In genomic region chr7:151378496-151379192, GRCh38 we compare ENCODE assay signal across 32 cellular contexts. TPM values are rescaled to one million over a fixed set of nuclear protein-coding genes. Genes with fewer than 3 reads are reported as not detected.
DNase-seq lines count a peak whose midpoint lies in the region; ATAC-seq and TF ChIP-seq lines count a peak whose summit lies in the region.
"Had no signal": no experiment of that assay in that cellular context is flagged by ENCODE, and none has a peak within 500 bp of the region (broad histone marks: within the 10 kb centered on the region; RNA-seq: fewer than 3 reads in every experiment).

No MANE protein-coding gene starts in this region.

- ATAC-seq in natural killer cell = no peak
- no peak for ATAC-seq in GM23338
- ATAC-seq: activated CD4-positive, alpha-beta T cell treated with anti-CD3 and anti-CD28 coated beads for 36 hours; activated CD8-positive, alpha-beta T cell treated with anti-CD3 and anti-CD28 coated beads for 36 hours; CD8-positive, alpha-beta T cell; psoas muscle had no signal

- H3K27me3 ChIP-seq in left ventricle myocardium inferior (ENCODE audit: low read depth) (peaks cover 23% of the 10 kb centered on the region), GM23338 (ENCODE audit: insufficient read depth) (peaks cover 20% of the 10 kb centered on the region)

- H4K20me1 ChIP-seq in GM23338 (replicated peaks; ENCODE audit: insufficient read depth) = no peaks in the 10 kb centered on the region; the same call in 1 of the 2 replicates

- H3F3A ChIP-seq in GM23338 (replicated peaks; ENCODE audit: low read depth) = peaks cover 11% of the 10 kb centered on the region; the same call in 1 of the 2 replicates

- H3K4me1 ChIP-seq in left ventricle myocardium inferior (peaks cover 17% of the 10 kb centered on the region), GM23338 (ENCODE audit: insufficient read depth) (peaks cover 18% of the 10 kb centered on the region)

- H3K36me3 Mint-ChIP-seq in chondrocyte (ENCODE audit: low read depth) = peaks cover 24% of the 10 kb centered on the region
- peaks cover 9% of the 10 kb centered on the region for H3K36me3 Mint-ChIP-seq in natural killer cell
- peaks cover 7% of the 10 kb centered on the region; the same call in 2 of the 3 replicates for H3K36me3 Mint-ChIP-seq in GM23338 (ENCODE audit: low read depth)

- no peaks in the 10 kb centered on the region for H3K79me2 ChIP-seq in GM23338 (replicated peaks; ENCODE audit: insufficient read depth)

- peaks cover 13% of the 10 kb centered on the region for H3K27me3 Mint-ChIP-seq in chondrocyte (ENCODE audit: low read depth)
- peaks cover 6 to 11% of the 10 kb centered on the region in 2 donors for H3K27me3 Mint-ChIP-seq in natural killer cell (ENCODE audit: low read depth in 2 of 2)
- H3K27me3 Mint-ChIP-seq in GM23338 (ENCODE audit: insufficient read depth, low read depth, poor library complexity) = peaks cover 34% of the 10 kb centered on the region

- no peaks in the 10 kb centered on the region for H3K9me3 ChIP-seq in left ventricle myocardium inferior (replicated peaks)
- H3K9me3 ChIP-seq: psoas muscle, suprapubic skin had no signal

- DNase-seq in cardiac septum (ENCODE audit: low spot score) (peak; percentile 58), left ventricle myocardium inferior (no peak), chondrocyte (ENCODE audit: low spot score) (peak; percentile 85), natural killer cell (no peak), NCI-H1694 treated with DMSO at 0.1 percent for 48 hours (lab: John Stamatoyannopoulos, UW) (no peak), GM23338 (ENCODE audit: low spot score) (no peak), NCI-H82 treated with DMSO at 0.1 percent for 48 hours (lab: John Stamatoyannopoulos, UW; ENCODE audit: unreplicated experiment) (no peak), C1 segment of cervical spinal cord (lab: John Stamatoyannopoulos, UW) (no peak)
- DNase-seq: activated CD4-positive, alpha-beta T cell treated with anti-CD3 and anti-CD28 coated beads for 36 hours; activated CD8-positive, alpha-beta memory T cell treated with anti-CD3 and anti-CD28 coated beads, Interleukin-2, amount 50 U/mL, for 48 hours; activated CD8-positive, alpha-beta T cell treated with anti-CD3 and anti-CD28 coated beads for 36 hours; CD8-positive, alpha-beta T cell; DMS153; effector CD8-positive, alpha-beta T cell; erythroblast; glutamatergic neuron; Kasumi-1; mesendoderm; NCI-H1436; NCI-H2107; NCI-H774; psoas muscle; SIG-M5; stimulated activated CD4-positive, alpha-beta T cell treated with anti-CD3 and anti-CD28 coated beads, Interleukin-15, amount 100 ng/mL, for 24 hours; stimulated activated naive CD4-positive, alpha-beta T cell; T-helper 9 cell had no signal

- H3K4me3 Mint-ChIP-seq in chondrocyte (ENCODE audit: unreplicated experiment) = no peak overlapping the region
- H3K4me3 Mint-ChIP-seq in natural killer cell = peak overlapping the region; percentile 14
- no peak overlapping the region for H3K4me3 Mint-ChIP-seq in GM23338
- H3K4me3 Mint-ChIP-seq: activated CD4-positive, alpha-beta T cell treated with anti-CD3 and anti-CD28 coated beads for 36 hours; activated CD8-positive, alpha-beta T cell treated with anti-CD3 and anti-CD28 coated beads for 36 hours; activated naive CD8-positive, alpha-beta T cell; CD8-positive, alpha-beta T cell had no signal

- H3K4me3 ChIP-seq in left ventricle myocardium inferior (no peak overlapping the region), GM23338 (no peak overlapping the region)
- H3K4me3 ChIP-seq: coronary artery, psoas muscle, suprapubic skin had no signal

- TF ChIP-seq CTCF in left ventricle myocardium inferior (IDR thresholded peaks at IDR 0.05; ENCODE audit: borderline replicate concordance) = no peak
- no peak for TF ChIP-seq CTCF in chondrocyte (IDR thresholded peaks at IDR 0.05)
- TF ChIP-seq CTCF in natural killer cell (IDR thresholded peaks at IDR 0.05) = no peak
- TF ChIP-seq CTCF in GM23338 (conservative IDR thresholded peaks at IDR 0.05; ENCODE audit: low read depth in 2 of 2) = no peak

- peaks cover 7% of the 10 kb centered on the region for H3K4me1 Mint-ChIP-seq in chondrocyte (ENCODE audit: low read depth)
- peaks cover 12 to 22% of the 10 kb centered on the region in 2 donors for H3K4me1 Mint-ChIP-seq in natural killer cell
- peaks cover 25% of the 10 kb centered on the region for H3K4me1 Mint-ChIP-seq in GM23338

- no peak overlapping the region for H2AFZ ChIP-seq in GM23338

- H3K36me3 ChIP-seq in left ventricle myocardium inferior = peaks cover 52% of the 10 kb centered on the region
- H3K36me3 ChIP-seq in GM23338 (ENCODE audit: insufficient read depth) = no peaks in the 10 kb centered on the region; the same call in 1 of the 2 replicates

- intact Hi-C loops in cardiac septum (cut with DNase I) = loop anchor here (10.0 kb wide), 1 partner anchor 156 kb away; no protein-coding TSS in a partner anchor
- intact Hi-C loops in left ventricle myocardium inferior (cut with micrococcal nuclease) = no loop called here
- intact Hi-C loops in natural killer cell (cut with micrococcal nuclease) = no loop called here

- H3K27ac Mint-ChIP-seq in chondrocyte (ENCODE audit: unreplicated experiment) (no peak overlapping the region), natural killer cell (peak overlapping the region in 1 of 2 donors; percentile 70), GM23338 (no peak overlapping the region)
- H3K27ac Mint-ChIP-seq: activated CD4-positive, alpha-beta T cell treated with anti-CD3 and anti-CD28 coated beads for 36 hours; activated CD8-positive, alpha-beta T cell treated with anti-CD3 and anti-CD28 coated beads for 36 hours; activated naive CD8-positive, alpha-beta T cell; activated T-helper 2 cell treated with anti-CD3 and anti-CD28 coated beads, Interferon-gamma antibody, Interleukin-2, Interleukin-4, amounts not matched to agents 10 μg/mL and 5 μg/mL and 100 μg/mL, durations not matched to agents 14 hours and 24 hours and 36 hours had no signal

- H3K9me2 ChIP-seq in GM23338 (ENCODE audit: insufficient read depth) = no peaks in the 10 kb centered on the region

- no peak overlapping the region for H3K4me2 ChIP-seq in GM23338

- H3K9me3 Mint-ChIP-seq in chondrocyte (ENCODE audit: low read depth) (no peaks in the 10 kb centered on the region), natural killer cell (no peaks in the 10 kb centered on the region), GM23338 (no peaks in the 10 kb centered on the region)
- H3K9me3 Mint-ChIP-seq: activated CD8-positive, alpha-beta T cell treated with anti-CD3 and anti-CD28 coated beads for 36 hours; activated T-helper 2 cell treated with anti-CD3 and anti-CD28 coated beads, Interferon-gamma antibody, Interleukin-2, Interleukin-4, amounts not matched to agents 10 μg/mL and 5 μg/mL and 100 μg/mL, durations not matched to agents 14 hours and 24 hours and 36 hours; CD8-positive, alpha-beta T cell had no signal

- H3K27ac ChIP-seq in left ventricle myocardium inferior (replicated peaks) (no peak overlapping the region), GM23338 (ENCODE audit: low read depth) (no peak overlapping the region)
- H3K27ac ChIP-seq: coronary artery, psoas muscle, suprapubic skin, VCaP had no signal

RNA-seq across cellular contexts. Expression of gene WDR86, which starts 31.2 kb away (rescaled TPM):
- total RNA-seq in cardiac septum = not detected
- 0.16 TPM for total RNA-seq in left ventricle myocardium inferior
- total RNA-seq in chondrocyte = not detected in 3 replicates
- total RNA-seq in natural killer cell = 1 to 10 TPM; 1.6 to 4.6 (median 2.1) TPM
- 29.0 and 59.1 TPM in 2 replicates for total RNA-seq in GM23338 (2014; rRNA removed; shearing (Covaris generic))
- 7.1 and 9.1 TPM in 2 replicates for polyA plus RNA-seq in GM23338 (2016; fragmentation: Nextera tagmentation; extraction: Ambion mirVana)
- total RNA-seq: A172; activated CD4-positive, alpha-beta T cell treated with anti-CD3 and anti-CD28 coated beads for 36 hours; activated T-helper 2 cell treated with anti-CD3 and anti-CD28 coated beads, Interferon-gamma antibody, Interleukin-2, Interleukin-4, amounts not matched to agents 10 μg/mL and 5 μg/mL and 100 μg/mL, durations not matched to agents 14 hours and 24 hours and 36 hours had no signal

RNA-seq across cellular contexts. Expression of gene NUB1, which starts 37.0 kb away (rescaled TPM):
- total RNA-seq in cardiac septum = 32.6 TPM
- total RNA-seq in left ventricle myocardium inferior = 39.5 TPM
- total RNA-seq in chondrocyte = 47.3 to 61.7 TPM (median 50.3 TPM) in 3 replicates
- 100 to 1,000 TPM; 110 to 113 (median 111) TPM for total RNA-seq in natural killer cell
- 31.8 and 32.4 TPM in 2 replicates for total RNA-seq in GM23338 (2014; rRNA removed; shearing (Covaris generic))
- polyA plus RNA-seq in GM23338 (2016; fragmentation: Nextera tagmentation; extraction: Ambion mirVana) = 40.7 and 42.3 TPM in 2 replicates

Comparison
In these comparisons a context has a peak if more than half of its experiments do, and no peak if none do; other contexts are left out.
1. DNase-seq: peak in cardiac septum (single experiment) and chondrocyte (single experiment); none in left ventricle myocardium inferior (single experiment), natural killer cell (single experiment), NCI-H1694 treated with DMSO at 0.1 percent for 48 hours (single experiment), GM23338 (single experiment), NCI-H82 treated with DMSO at 0.1 percent for 48 hours (single experiment) and C1 segment of cervical spinal cord (0 of 14).